18 cellular contexts compared by ENCODE assay signal in genomic region chr1:67921725-67922489, GRCh38.
"Had no signal": no experiment of that assay in that cellular context is flagged by ENCODE, and none has a peak within 500 bp of the region (broad histone marks: within the 10 kb centered on the region; RNA-seq: fewer than 3 reads in every experiment).

No MANE protein-coding gene starts in this region.

- DNase-seq: activated CD4-positive, alpha-beta memory T cell treated with anti-CD3 and anti-CD28 coated beads, Interleukin-2, amount 10 ng/mL, durations not matched to agents 7 days and 5 days; activated CD4-positive, alpha-beta T cell treated with anti-CD3 and anti-CD28 coated beads for 1 hour; activated gamma-delta T cell; activated T-cell treated with anti-CD3 and anti-CD28 coated beads, Interleukin-2, amount 50 U/mL, for 48 hours; aorta; glutamatergic neuron; left ventricle myocardium inferior; mesenchymal stem cell; nucleus accumbens; psoas muscle; stimulated activated CD4-positive, alpha-beta T cell treated with anti-CD3 and anti-CD28 coated beads, Interleukin-12 subunit alpha, Interleukin-12 subunit beta, amount 100 ng/mL, for 4 hours; stimulated activated CD4-positive, alpha-beta T cell treated with anti-CD3 and anti-CD28 coated beads, Interleukin-4, amount 100 ng/mL, for 1 hour; stimulated activated CD8-positive, alpha-beta memory T cell treated with anti-CD3 and anti-CD28 coated beads, Interleukin-4, amount 100 ng/mL, for 48 hours; T-helper 17 cell had no signal

- H3K27ac ChIP-seq: cardiac muscle cell, left ventricle myocardium inferior, psoas muscle had no signal

- ATAC-seq: natural killer cell treated with Interleukin-12 subunit alpha and Interleukin-12 subunit beta and Interleukin-15 and Interleukin-18, amount 100 ng/mL, for 72 hours; psoas muscle; sciatic nerve; SK-N-SH treated with all-trans-retinoic acid at 6 μM for 48 hours; T-helper 17 cell had no signal
